8 cellular contexts compared by ENCODE assay signal in the genomic region with DNA sequence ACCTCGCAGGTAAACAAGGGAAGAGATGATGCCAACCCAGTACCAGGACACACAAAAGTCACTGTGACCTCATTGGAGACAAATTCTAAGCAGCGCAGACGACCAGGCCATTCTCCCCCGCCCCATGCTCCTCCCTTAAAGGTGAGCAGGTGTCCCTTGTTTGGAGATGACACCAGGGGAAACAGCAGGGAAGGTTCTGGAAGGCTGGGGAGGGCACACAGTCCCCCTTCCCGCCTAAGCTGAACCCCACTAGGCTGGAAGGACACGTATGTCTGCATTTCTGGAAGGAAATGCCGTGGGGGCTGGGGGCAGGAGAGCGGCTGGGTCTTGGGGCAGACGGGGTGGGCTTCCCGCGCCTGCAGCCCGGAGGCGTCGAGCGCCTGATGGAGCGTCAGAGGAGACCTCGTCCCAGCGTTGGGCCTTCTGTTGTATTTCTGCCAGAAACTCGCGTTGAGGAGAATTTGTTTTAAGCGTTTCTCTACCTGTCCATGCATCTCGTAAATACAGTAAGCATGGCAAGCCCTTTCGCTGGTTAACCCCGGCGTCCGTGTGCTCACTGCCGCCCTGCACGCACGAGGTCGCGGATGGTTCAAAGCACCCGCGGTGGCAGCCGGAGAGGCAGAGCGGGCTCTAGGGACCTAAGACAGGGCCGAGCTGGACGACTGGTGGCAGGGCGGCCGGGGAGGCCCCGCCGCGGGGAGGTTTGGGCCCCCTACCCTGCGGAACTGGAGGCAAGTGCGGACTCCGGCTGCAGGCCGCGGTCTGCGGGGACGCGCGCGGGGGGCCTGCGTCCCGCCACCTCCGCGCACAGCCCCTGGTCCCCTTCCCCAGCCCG. TPM values are rescaled to one million over a fixed set of nuclear protein-coding genes. Genes with fewer than 3 reads are reported as not detected.
DNase-seq lines count a peak whose midpoint lies in the region; ATAC-seq, FAIRE-seq and TF ChIP-seq lines count a peak whose summit lies in the region.

No MANE protein-coding gene starts in this region.

- H3K9me3 ChIP-seq in duodenal mucosa (ENCODE audit: control insufficient read depth in 1 of 2, low read length in 2 of 2): no peaks in the 10 kb centered on the region

- peaks cover 0 to 4% (median 0%) of the 10 kb centered on the region in 7 donors for H3K9me3 Mint-ChIP-seq in naive B cell

- H3K9ac ChIP-seq in duodenal mucosa (ENCODE audit: low read depth in 1 of 2, low read length in 2 of 2): no peak overlapping the region

- peak in 1 of 2 donors; percentile 24 for ATAC-seq in naive B cell (ENCODE audit: low read depth in 2 of 2)

- H3K4me3 ChIP-seq in duodenal mucosa (ENCODE audit: low read depth in 1 of 2, low read length in 2 of 2): peak overlapping the region; percentile 50 to 68

- peaks cover 5 to 32% of the 10 kb centered on the region in 2 donors for H3K4me1 ChIP-seq in duodenal mucosa (ENCODE audit: control insufficient read depth in 1 of 2, insufficient read depth in 2 of 2, low read length in 2 of 2)

- TF ChIP-seq CTCF in 22Rv1 (IDR thresholded peaks at IDR 0.05): no peak

- H3K27me3 Mint-ChIP-seq in naive B cell: peaks cover 57 to 74% (median 64%) of the 10 kb centered on the region in 3 donors

- H3K4me1 Mint-ChIP-seq in naive B cell: peaks cover 16 to 25% (median 24%) of the 10 kb centered on the region in 3 donors

- peak; percentile 64 for FAIRE-seq in GM12891 (lab: Jason Lieb, UNC)

- DNase-seq in GM12891 (ENCODE audit: insufficient read length, low spot score): no peak
- peak; percentile 20 for DNase-seq in NCI-H2227 treated with DMSO at 0.1 percent for 48 hours (lab: John Stamatoyannopoulos, UW)
- DNase-seq in naive B cell: no peak
- no peak for DNase-seq in glomerular visceral epithelial cell (ENCODE audit: extremely low spot score)
- DNase-seq in KG1 (lab: John Stamatoyannopoulos, UW): no peak
- DNase-seq in SIG-M5 (lab: John Stamatoyannopoulos, UW): no peak

- H3K27ac Mint-ChIP-seq in naive B cell: peak overlapping the region in 2 of 6 donors; percentile 29 to 88

- H3K36me3 ChIP-seq in duodenal mucosa (ENCODE audit: control insufficient read depth in 1 of 2, insufficient read depth in 2 of 2, low read length in 2 of 2): no peaks in the 10 kb centered on the region

- H3K27ac ChIP-seq in 22Rv1 (peak overlapping the region; percentile 40), duodenal mucosa (ENCODE audit: low read depth, low read length) (no peak overlapping the region)

- peaks cover 82 to 85% of the 10 kb centered on the region in 2 donors for H3K27me3 ChIP-seq in duodenal mucosa (ENCODE audit: control insufficient read depth in 1 of 2, insufficient read depth in 2 of 2, low read length in 2 of 2)

- H3K4me3 Mint-ChIP-seq in naive B cell: peak overlapping the region; percentile 72 to 88 (median 78)

- TF ChIP-seq POLR2A in GM12891 (IDR thresholded peaks at IDR 0.05; ENCODE audit: low read depth, low read length): no peak

- H3K36me3 Mint-ChIP-seq in naive B cell: no peaks in the 10 kb centered on the region

TF ChIP-seq in GM12891, 5 proteins besides CTCF, POLR2A, EP300 and RAD21:
- no peak for TF ChIP-seq SPI1 (IDR thresholded peaks at IDR 0.05; ENCODE audit: low read depth, low read length)
- TF ChIP-seq PAX5 (IDR thresholded peaks at IDR 0.05; ENCODE audit: insufficient read depth, low read length, severe bottlenecking): no peak
- no peak for TF ChIP-seq POU2F2 (IDR thresholded peaks at IDR 0.05; ENCODE audit: low read depth, low read length)

RNA-seq across cellular contexts. Expression of a gene that starts 1.2 kb away (rescaled TPM):
- polyA plus RNA-seq in GM12891 (2012; ENCODE audit: low read depth, missing spikeins): 0.64 TPM
- polyA plus RNA-seq in naive B cell (ENCODE audit: low read depth in 6 of 6): under 1 TPM in 5 of 6 donors, not detected in 1; 0.12 to 0.42 (median 0.23) TPM
